ENCODE assay signal across 1 cellular context in genomic region chr19:39398297-39398864, GRCh38.
TF ChIP-seq lines count a peak whose summit lies in the region.

No MANE protein-coding gene starts in this region.

TF ChIP-seq in HepG2, 621 proteins besides CTCF, POLR2A, EP300 and RAD21 (continued from another document):
- TF ChIP-seq ATF2 (CRISPR knock-in tag; IDR thresholded peaks at IDR 0.05), result no peak
